In genomic region chr3:147117631-147118030, GRCh38 we compare ENCODE assay signal across 22 cellular contexts.
"Had no signal": no experiment of that assay in that cellular context is flagged by ENCODE, and none has a peak within 500 bp of the region (broad histone marks: within the 10 kb centered on the region; RNA-seq: fewer than 3 reads in every experiment).

No MANE protein-coding gene starts in this region.

- H3K9me3 Mint-ChIP-seq: dendritic cell treated with granulocyte-macrophage colony-stimulating factor and Interleukin-4, amounts not matched to agents 40 ng/mL and 50 ng/mL, for 4 days; endodermal cell; mesothelial cell of epicardium had no signal

- H3K27ac Mint-ChIP-seq: dendritic cell treated with granulocyte-macrophage colony-stimulating factor and Interleukin-4, amounts not matched to agents 40 ng/mL and 50 ng/mL, for 4 days; effector memory CD8-positive, alpha-beta T cell; endodermal cell; mesothelial cell of epicardium; naive B cell had no signal

- H3K9me3 ChIP-seq: esophagus squamous epithelium, gastrocnemius medialis, heart right ventricle, left lung, lower lobe of right lung, mucosa of descending colon had no signal

- H3K27me3 Mint-ChIP-seq: dendritic cell treated with granulocyte-macrophage colony-stimulating factor and Interleukin-4, amounts not matched to agents 40 ng/mL and 50 ng/mL, for 4 days; effector memory CD8-positive, alpha-beta T cell; naive B cell had no signal

- H3K36me3 Mint-ChIP-seq: mesothelial cell of epicardium, naive B cell had no signal

- H3K27ac ChIP-seq: epithelial cell of prostate, esophagus squamous epithelium, gastrocnemius medialis, heart right ventricle, left lung, lower lobe of right lung had no signal

- H3K4me1 Mint-ChIP-seq: endodermal cell, naive B cell had no signal

- H3K4me1 ChIP-seq: esophagus squamous epithelium, gastrocnemius medialis, heart right ventricle, left lung, lower lobe of right lung had no signal

- DNase-seq: cortex of kidney; effector CD8-positive, alpha-beta T cell; effector memory CD8-positive, alpha-beta T cell; endodermal cell; erythroblast; esophagus squamous epithelium; foreskin melanocyte; gastrocnemius medialis; glutamatergic neuron; head of caudate nucleus; heart right ventricle; hippocampal formation; left cardiac atrium; left lung; left ventricle myocardium superior; lower lobe of right lung; mesenchymal stem cell; mucosa of descending colon; naive B cell had no signal

- H3K36me3 ChIP-seq: esophagus squamous epithelium, gastrocnemius medialis, heart right ventricle, left lung, lower lobe of right lung had no signal

- H3K4me3 Mint-ChIP-seq: dendritic cell treated with granulocyte-macrophage colony-stimulating factor and Interleukin-4, amounts not matched to agents 40 ng/mL and 50 ng/mL, for 4 days; effector memory CD8-positive, alpha-beta T cell; endodermal cell; mesothelial cell of epicardium; naive B cell had no signal

- H3K27me3 ChIP-seq: esophagus squamous epithelium, gastrocnemius medialis, heart right ventricle, left lung had no signal

- H3K4me3 ChIP-seq: esophagus squamous epithelium, gastrocnemius medialis, heart right ventricle, left lung, lower lobe of right lung, mucosa of descending colon had no signal
